9 cellular contexts compared by ENCODE assay signal in the genomic region with DNA sequence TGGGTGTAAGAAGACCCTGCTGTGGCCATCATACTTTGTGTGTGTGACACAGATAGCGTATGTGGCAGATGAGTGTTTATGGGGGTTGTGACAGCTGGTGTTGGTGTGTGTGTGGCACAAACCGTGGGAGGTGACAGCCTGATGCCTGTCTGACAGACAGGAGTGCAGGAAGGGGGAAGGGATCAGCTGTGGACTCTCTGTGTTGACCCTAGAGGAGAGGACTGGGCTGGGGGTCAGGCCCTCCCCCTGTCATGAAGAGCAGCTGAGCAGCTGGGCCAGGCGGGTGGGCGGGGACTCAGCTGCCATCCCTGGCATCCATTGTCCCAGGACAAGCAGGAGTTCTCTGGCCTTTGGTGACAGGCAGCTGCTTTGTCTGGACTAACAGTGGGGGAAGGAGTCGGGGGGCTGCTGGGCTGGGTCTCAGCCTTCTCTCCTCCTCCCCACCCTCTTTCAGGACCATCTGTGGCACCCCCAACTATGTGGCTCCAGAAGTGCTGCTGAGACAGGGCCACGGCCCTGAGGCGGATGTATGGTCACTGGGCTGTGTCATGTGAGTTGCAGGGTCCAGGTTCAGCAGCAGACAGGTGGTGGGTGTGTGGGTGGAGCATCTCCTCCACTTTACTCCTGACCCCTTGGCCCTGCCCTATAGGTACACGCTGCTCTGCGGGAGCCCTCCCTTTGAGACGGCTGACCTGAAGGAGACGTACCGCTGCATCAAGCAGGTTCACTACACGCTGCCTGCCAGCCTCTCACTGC. TPM values are rescaled to one million over a fixed set of nuclear protein-coding genes. Genes with fewer than 3 reads are reported as not detected.
DNase-seq lines count a peak whose midpoint lies in the region; ATAC-seq and TF ChIP-seq lines count a peak whose summit lies in the region.
"Had no signal": no experiment of that assay in that cellular context is flagged by ENCODE, and none has a peak within 500 bp of the region (broad histone marks: within the 10 kb centered on the region; RNA-seq: fewer than 3 reads in every experiment).

No MANE protein-coding gene starts in this region.

- H3K27ac ChIP-seq in BLaER1 treated with 17β-estradiol and CSF1 and Interleukin-3, amounts not matched to agents 10 nM and 100 nM: peak overlapping the region in 9 of 11 experiments; percentile 3 to 63 (median 52); a peak in 12 of 22 replicates
- H3K27ac ChIP-seq in endodermal cell (ENCODE audit: low read depth, low read length) (peak overlapping the region; percentile 85), neural progenitor cell (no peak overlapping the region)

- TF ChIP-seq CTCF in endodermal cell (conservative IDR thresholded peaks at IDR 0.05) (no peak), neural progenitor cell (IDR thresholded peaks at IDR 0.05) (no peak)

- no peak overlapping the region for H2AFZ ChIP-seq in neural progenitor cell (replicated peaks)

- H3K4me3 ChIP-seq in BLaER1 treated with 17β-estradiol and CSF1 and Interleukin-3, amounts not matched to agents 10 nM and 100 nM: peak overlapping the region; percentile 35 to 98 (median 96); a peak in 18 of 20 replicates
- H3K4me3 ChIP-seq in endodermal cell (ENCODE audit: low read length) (peak overlapping the region; percentile 83), neural progenitor cell (no peak overlapping the region)

- H3K27ac Mint-ChIP-seq in endodermal cell: peak overlapping the region; percentile 1
- H3K27ac Mint-ChIP-seq in neural progenitor cell: peak overlapping the region; percentile 46

- H3F3A ChIP-seq in neural progenitor cell (ENCODE audit: low read depth): peaks cover 29% of the 10 kb centered on the region

- no peaks in the 10 kb centered on the region for H3K79me2 ChIP-seq in neural progenitor cell (ENCODE audit: low read depth)

- peak; percentile 51 for DNase-seq in endodermal cell
- peak; percentile 86 for DNase-seq in neural progenitor cell (ENCODE audit: low spot score)
- no peak for DNase-seq in Ammon's horn (ENCODE audit: low spot score)
- DNase-seq in Kasumi-1 (lab: John Stamatoyannopoulos, UW): no peak
- DNase-seq in middle frontal gyrus (ENCODE audit: extremely low spot score, low spot score): no peak
- DNase-seq: NCI-H345 had no signal

- H3K27me3 ChIP-seq in BLaER1 treated with 17β-estradiol and CSF1 and Interleukin-3, amounts not matched to agents 10 nM and 100 nM: no peaks in the 10 kb centered on the region
- H3K27me3 ChIP-seq in endodermal cell (ENCODE audit: control insufficient read depth, insufficient read depth, low read length, poor library complexity, severe bottlenecking) (no peaks in the 10 kb centered on the region), neural progenitor cell (peaks cover 9% of the 10 kb centered on the region)

- H3K9me3 Mint-ChIP-seq in endodermal cell (no peaks in the 10 kb centered on the region), neural progenitor cell (no peaks in the 10 kb centered on the region)

- peak overlapping the region; percentile 54 to 97 (median 94) for H3K9ac ChIP-seq in BLaER1 treated with 17β-estradiol and CSF1 and Interleukin-3, amounts not matched to agents 10 nM and 100 nM
- H3K9ac ChIP-seq in endodermal cell (ENCODE audit: extremely low read depth, low read length, poor library complexity, severe bottlenecking): no peak overlapping the region
- H3K9ac ChIP-seq in neural progenitor cell: no peak overlapping the region

- H3K36me3 Mint-ChIP-seq in endodermal cell (ENCODE audit: low read depth) (peaks cover 9% of the 10 kb centered on the region), neural progenitor cell (peaks cover 9% of the 10 kb centered on the region)

- H3K4me3 Mint-ChIP-seq in endodermal cell (no peak overlapping the region), neural progenitor cell (peak overlapping the region; percentile 70)

- ATAC-seq in GM19463 (IDR thresholded peaks at IDR 0.05; ENCODE audit: unreplicated experiment): no peak

- H3K4me2 ChIP-seq in BLaER1 treated with 17β-estradiol and CSF1 and Interleukin-3, amounts not matched to agents 10 nM and 100 nM: peak overlapping the region; percentile 86 to 99 (median 91)
- peak overlapping the region; percentile 57 for H3K4me2 ChIP-seq in neural progenitor cell

- WGBS in endodermal cell (ENCODE audit: insufficient coverage in 1 of 2, insufficient read length in 1 of 2), 2 experiments: 85 to 90% methylated on average over 6 to 13 of the region's 13 CpGs

- H3K27me3 Mint-ChIP-seq in endodermal cell (ENCODE audit: insufficient read depth): peaks cover 2% of the 10 kb centered on the region
- peaks cover 17% of the 10 kb centered on the region for H3K27me3 Mint-ChIP-seq in neural progenitor cell (ENCODE audit: insufficient read depth, low read depth)

- H3K36me3 ChIP-seq in BLaER1 treated with 17β-estradiol and CSF1 and Interleukin-3, amounts not matched to agents 10 nM and 100 nM: peaks cover 49 to 54% (median 51%) of the 10 kb centered on the region in 11 experiments
- H3K36me3 ChIP-seq in endodermal cell (ENCODE audit: control insufficient read depth, insufficient read depth, low read length) (peaks cover 27% of the 10 kb centered on the region), neural progenitor cell (no peaks in the 10 kb centered on the region)

- peaks cover 28% of the 10 kb centered on the region for H3K4me1 Mint-ChIP-seq in endodermal cell
- H3K4me1 Mint-ChIP-seq in neural progenitor cell: peaks cover 38% of the 10 kb centered on the region

- H3K9me3 ChIP-seq in BLaER1 treated with 17β-estradiol and CSF1 and Interleukin-3, amounts not matched to agents 10 nM and 100 nM (replicated peaks in 1 of 11): no peaks in the 10 kb centered on the region
- H3K9me3 ChIP-seq in endodermal cell (ENCODE audit: control insufficient read depth, low read length) (no peaks in the 10 kb centered on the region), neural progenitor cell (ENCODE audit: low read depth) (no peaks in the 10 kb centered on the region)

- H3K4me1 ChIP-seq in BLaER1 treated with 17β-estradiol and CSF1 and Interleukin-3, amounts not matched to agents 10 nM and 100 nM: peaks cover 60 to 80% (median 71%) of the 10 kb centered on the region in 10 experiments
- H3K4me1 ChIP-seq in endodermal cell (ENCODE audit: control insufficient read depth, insufficient read depth, low read length) (peaks cover 14% of the 10 kb centered on the region), neural progenitor cell (peaks cover 35% of the 10 kb centered on the region)

- peaks cover 3 to 42% (median 21%) of the 10 kb centered on the region in 11 experiments; a peak in 15 of 22 replicates for H4K20me1 ChIP-seq in BLaER1 treated with 17β-estradiol and CSF1 and Interleukin-3, amounts not matched to agents 10 nM and 100 nM
- peaks cover 14% of the 10 kb centered on the region for H4K20me1 ChIP-seq in neural progenitor cell (ENCODE audit: low read depth)

TF ChIP-seq in PFSK-1, 5 proteins besides CTCF, POLR2A, EP300 and RAD21:
- peak; percentile 39; the same call in 1 of the 2 replicates for TF ChIP-seq SIN3A (IDR thresholded peaks at IDR 0.05; ENCODE audit: borderline replicate concordance, insufficient read depth, low read length)
- TF ChIP-seq FOXP2 (optimal IDR thresholded peaks at IDR 0.05; ENCODE audit: borderline replicate concordance, extremely low read depth, extremely low read length, insufficient read depth): no peak
- TF ChIP-seq TAF1 (IDR thresholded peaks at IDR 0.05; ENCODE audit: borderline replicate concordance, insufficient read depth, low read length): no peak
TF ChIP-seq in PFSK-1: peak in this region for 1.

RNA-seq across cellular contexts. Expression of a gene that starts 2.3 kb away (rescaled TPM):
- polyA plus RNA-seq in PFSK-1 (2012; ENCODE audit: insufficient read length, low read depth): 47.2 TPM
- total RNA-seq in endodermal cell (1 to 10 TPM; 3.3 to 9.0 TPM), neural progenitor cell (ENCODE audit: low replicate concordance) (2.2 and 6.6 TPM in 2 replicates)
- 27.1 TPM for polyA plus RNA-seq in endodermal cell (2013, experiment 1 of 2)
- polyA plus RNA-seq in endodermal cell (2013, experiment 2 of 2): 21.7 TPM

RNA-seq across cellular contexts. Expression of a gene that starts 4.7 kb away (rescaled TPM):
- polyA plus RNA-seq in PFSK-1 (2012; ENCODE audit: insufficient read length, low read depth): 1.3 TPM
- under 1 TPM in 1 of 2 donors, not detected in 1; 0.64 TPM for total RNA-seq in endodermal cell
- polyA plus RNA-seq in endodermal cell (2013, experiment 1 of 2): not detected
- not detected for polyA plus RNA-seq in endodermal cell (2013, experiment 2 of 2)
- total RNA-seq in neural progenitor cell (ENCODE audit: low replicate concordance): not detected in 2 replicates

RNA-seq across cellular contexts. Expression of a gene that starts 5.8 kb away (rescaled TPM):
- 7.0 TPM for polyA plus RNA-seq in PFSK-1 (2012; ENCODE audit: insufficient read length, low read depth)
- total RNA-seq in endodermal cell (1 to 10 TPM; 7.4 to 7.9 TPM), neural progenitor cell (ENCODE audit: low replicate concordance) (1.4 and 1.7 TPM in 2 replicates)
- polyA plus RNA-seq in endodermal cell (2013, experiment 1 of 2): 3.2 TPM
- polyA plus RNA-seq in endodermal cell (2013, experiment 2 of 2): 3.9 TPM

RNA-seq across cellular contexts. Expression of a gene that starts 14.5 kb away (rescaled TPM):
- polyA plus RNA-seq in PFSK-1 (2012; ENCODE audit: insufficient read length, low read depth): 0.26 TPM
- total RNA-seq in endodermal cell (1 to 10 TPM; 1.6 to 2.3 TPM), neural progenitor cell (ENCODE audit: low replicate concordance) (0.65 and 0.84 TPM in 2 replicates)
- 0.89 TPM for polyA plus RNA-seq in endodermal cell (2013, experiment 1 of 2)
- polyA plus RNA-seq in endodermal cell (2013, experiment 2 of 2): 0.99 TPM

RNA-seq across cellular contexts. Expression of a gene that starts 27.1 kb away (rescaled TPM):
- 4,431 TPM for polyA plus RNA-seq in PFSK-1 (2012; ENCODE audit: insufficient read length, low read depth)
- total RNA-seq in endodermal cell (1,000 to 10,000 TPM; 2,014 to 2,050 TPM), neural progenitor cell (ENCODE audit: low replicate concordance) (3,812 and 4,281 TPM in 2 replicates)
- polyA plus RNA-seq in endodermal cell (2013, experiment 1 of 2): 2,479 TPM
- polyA plus RNA-seq in endodermal cell (2013, experiment 2 of 2): 2,415 TPM

Comparison
In these comparisons a context has a peak if more than half of its experiments do, and no peak if none do; other contexts are left out.
1. H3K9ac ChIP-seq: peak in BLaER1 treated with 17β-estradiol and CSF1 and Interleukin-3, amounts not matched to agents 10 nM and 100 nM (11 of 11); none in endodermal cell (single experiment) and neural progenitor cell (single experiment).
2. DNase-seq: peak in endodermal cell (single experiment) and neural progenitor cell (single experiment); none in Ammon's horn (single experiment), Kasumi-1 (0 of 2) and middle frontal gyrus (single experiment).